In genomic region chr22:27673839-27674238, GRCh38 we compare ENCODE assay signal across 17 cellular contexts.
DNase-seq lines count a peak whose midpoint lies in the region; ATAC-seq and TF ChIP-seq lines count a peak whose summit lies in the region.
"Had no signal": no experiment of that assay in that cellular context is flagged by ENCODE, and none has a peak within 500 bp of the region (broad histone marks: within the 10 kb centered on the region; RNA-seq: fewer than 3 reads in every experiment).

No MANE protein-coding gene starts in this region.

- no peak overlapping the region for H3K4me3 ChIP-seq in HUES48 (ENCODE audit: low read depth, low read length)
- H3K4me3 ChIP-seq: ascending aorta, esophagus squamous epithelium, thyroid gland had no signal

- H3K9me3 ChIP-seq in HUES48 (ENCODE audit: control insufficient read depth, insufficient read depth, low read length): no peaks in the 10 kb centered on the region
- H3K9me3 ChIP-seq: ascending aorta, esophagus squamous epithelium, thyroid gland had no signal

- H3K36me3 Mint-ChIP-seq in nephron progenitor cell (ENCODE audit: low read depth): no peaks in the 10 kb centered on the region
- H3K36me3 Mint-ChIP-seq: activated naive CD4-positive, alpha-beta T cell treated with anti-CD3 and anti-CD28 coated beads, Interleukin-2, amount 10 ng/mL, durations not matched to agents 7 days and 5 days; stimulated activated memory B cell treated with anti-CD40 and anti-IgM and Interleukin-4, amounts not matched to agents 10 μg/mL and 1 μg/mL and 100 μg/mL, for 72 hours had no signal

- ATAC-seq in HG03139 (IDR thresholded peaks at IDR 0.05; ENCODE audit: unreplicated experiment): no peak
- ATAC-seq: stimulated activated memory B cell treated with anti-CD40 and anti-IgM and Interleukin-4, amounts not matched to agents 10 μg/mL and 1 μg/mL and 100 μg/mL, for 72 hours had no signal

- H3K9me3 Mint-ChIP-seq in nephron progenitor cell: peaks cover 11% of the 10 kb centered on the region
- H3K9me3 Mint-ChIP-seq: activated naive CD4-positive, alpha-beta T cell treated with anti-CD3 and anti-CD28 coated beads, Interleukin-2, amount 10 ng/mL, durations not matched to agents 7 days and 5 days; stimulated activated memory B cell treated with anti-CD40 and anti-IgM and Interleukin-4, amounts not matched to agents 10 μg/mL and 1 μg/mL and 100 μg/mL, for 72 hours had no signal

- peak overlapping the region; percentile 57 for H3K27ac Mint-ChIP-seq in nephron progenitor cell
- H3K27ac Mint-ChIP-seq: activated naive CD4-positive, alpha-beta T cell treated with anti-CD3 and anti-CD28 coated beads, Interleukin-2, amount 10 ng/mL, durations not matched to agents 7 days and 5 days; stimulated activated memory B cell treated with anti-CD40 and anti-IgM and Interleukin-4, amounts not matched to agents 10 μg/mL and 1 μg/mL and 100 μg/mL, for 72 hours had no signal

- H3K4me1 ChIP-seq in HUES48 (ENCODE audit: control insufficient read depth, insufficient read depth, low read length): peaks cover 21% of the 10 kb centered on the region

- peak in 28 of 42 donors; percentile 6 to 81 (median 34) for DNase-seq in head of caudate nucleus
- peak; percentile 51 for DNase-seq in nephron progenitor cell
- peak; percentile 73 for DNase-seq in superior temporal gyrus (ENCODE audit: extremely low spot score)
- no peak for DNase-seq in NCI-H526 treated with DMSO at 0.1 percent for 48 hours (lab: John Stamatoyannopoulos, UW)
- DNase-seq in NCI-H2227 (lab: John Stamatoyannopoulos, UW; ENCODE audit: unreplicated experiment): no peak
- DNase-seq: activated CD4-positive, CD25-positive, alpha-beta regulatory T cell treated with anti-CD3 and anti-CD28 coated beads, Interleukin-2, amount 50 U/mL, for 72 hours; activated naive CD4-positive, alpha-beta T cell treated with anti-CD3 and anti-CD28 coated beads, Interleukin-2, amount 10 ng/mL, durations not matched to agents 7 days and 5 days; activated T-cell treated with anti-CD3 and anti-CD28 coated beads, Interleukin-2, amount 50 U/mL, for 48 hours; esophagus squamous epithelium; H7; NCI-H510A treated with DMSO at 0.1 percent for 48 hours; SW 1271; thyroid gland had no signal

- no peak overlapping the region for H3K27ac ChIP-seq in HUES48 (ENCODE audit: low read depth, low read length)
- H3K27ac ChIP-seq: ascending aorta, esophagus squamous epithelium, thyroid gland had no signal

- TF ChIP-seq CTCF in nephron progenitor cell (IDR thresholded peaks at IDR 0.05): no peak

- 0 out of 2 replicates have a peak, but pooled peaks cover 14% of the 10 kb centered on the region for H3K36me3 ChIP-seq in HUES48 (ENCODE audit: control insufficient read depth, insufficient read depth, low read length)
- H3K36me3 ChIP-seq: ascending aorta, esophagus squamous epithelium, thyroid gland had no signal

- 0 out of 2 replicates have a peak overlapping the region, but pooled peaks have one; percentile 1 for H3K9ac ChIP-seq in HUES48 (ENCODE audit: low read depth, low read length)

- H3K4me3 Mint-ChIP-seq in nephron progenitor cell: no peak overlapping the region
- H3K4me3 Mint-ChIP-seq: activated naive CD4-positive, alpha-beta T cell treated with anti-CD3 and anti-CD28 coated beads, Interleukin-2, amount 10 ng/mL, durations not matched to agents 7 days and 5 days; stimulated activated memory B cell treated with anti-CD40 and anti-IgM and Interleukin-4, amounts not matched to agents 10 μg/mL and 1 μg/mL and 100 μg/mL, for 72 hours had no signal

- H3K27me3 Mint-ChIP-seq in nephron progenitor cell (ENCODE audit: low read depth, poor library complexity): peaks cover 54% of the 10 kb centered on the region

- H3K27me3 ChIP-seq in HUES48 (ENCODE audit: control insufficient read depth, insufficient read depth, low read length): no peaks in the 10 kb centered on the region
- H3K27me3 ChIP-seq: ascending aorta, thyroid gland had no signal

- H3K4me1 Mint-ChIP-seq in nephron progenitor cell: peaks cover 60% of the 10 kb centered on the region
- H3K4me1 Mint-ChIP-seq: activated naive CD4-positive, alpha-beta T cell treated with anti-CD3 and anti-CD28 coated beads, Interleukin-2, amount 10 ng/mL, durations not matched to agents 7 days and 5 days; stimulated activated memory B cell treated with anti-CD40 and anti-IgM and Interleukin-4, amounts not matched to agents 10 μg/mL and 1 μg/mL and 100 μg/mL, for 72 hours had no signal

- intact Hi-C loops in head of caudate nucleus (cut with DNase I): no loop called here

Comparison
In these comparisons a context has a peak if more than half of its experiments do, and no peak if none do; other contexts are left out.
1. DNase-seq: peak in head of caudate nucleus (28 of 42), nephron progenitor cell (single experiment) and superior temporal gyrus (single experiment); none in NCI-H526 treated with DMSO at 0.1 percent for 48 hours (single experiment) and NCI-H2227 (single experiment).